Comparison of ENCODE assay signal across 18 cellular contexts in genomic region chr11:70707821-70708220, GRCh38.
DNase-seq lines count a peak whose midpoint lies in the region; ATAC-seq, FAIRE-seq and TF ChIP-seq lines count a peak whose summit lies in the region.
"Had no signal": no experiment of that assay in that cellular context is flagged by ENCODE, and none has a peak within 500 bp of the region (broad histone marks: within the 10 kb centered on the region; RNA-seq: fewer than 3 reads in every experiment).

No MANE protein-coding gene starts in this region.

- H3K79me2 ChIP-seq in HepG2 (ENCODE audit: insufficient read depth, low read length), result no peaks in the 10 kb centered on the region
- H3K79me2 ChIP-seq in hepatocyte, result no peaks in the 10 kb centered on the region

- H3K27ac Mint-ChIP-seq in progenitor cell of endocrine pancreas, result peak overlapping the region; percentile 16
- H3K27ac Mint-ChIP-seq: CD14-positive monocyte; CD4-positive, alpha-beta memory T cell had no signal

- no peaks in the 10 kb centered on the region for H3K27me3 Mint-ChIP-seq in progenitor cell of endocrine pancreas

- no peak; the same call in 2 of the 3 replicates for ATAC-seq in HepG2
- ATAC-seq in right lobe of liver, result no peak
- no peak for ATAC-seq in GM18511 (IDR thresholded peaks at IDR 0.05; ENCODE audit: unreplicated experiment)

- H4K20me1 ChIP-seq in HepG2 (ENCODE audit: insufficient read depth, low read length) (0 out of 2 replicates have a peak, but pooled peaks cover 5% of the 10 kb centered on the region), hepatocyte (ENCODE audit: insufficient read depth, poor library complexity, severe bottlenecking) (no peaks in the 10 kb centered on the region)

- no peak overlapping the region for H3K4me2 ChIP-seq in HepG2 (ENCODE audit: low read depth, low read length)
- no peak overlapping the region for H3K4me2 ChIP-seq in hepatocyte
- H3K4me2 ChIP-seq: BLaER1 had no signal

- H3K36me3 Mint-ChIP-seq in progenitor cell of endocrine pancreas (ENCODE audit: insufficient read depth), result peaks cover 3% of the 10 kb centered on the region
- H3K36me3 Mint-ChIP-seq: CD14-positive monocyte; CD4-positive, alpha-beta memory T cell had no signal

- FAIRE-seq in HepG2 (lab: Jason Lieb, UNC) (no peak), urothelium cell line (lab: Jason Lieb, UNC) (peak; percentile 20)
- FAIRE-seq: GM12892, GM18507, H1 had no signal

- H3K4me3 ChIP-seq in HepG2 (replicated peaks in 1 of 3; ENCODE audit: insufficient read depth in 1 of 3, low read depth in 2 of 3, low read length in 3 of 3) (no peak overlapping the region), right lobe of liver (no peak overlapping the region), hepatocyte (no peak overlapping the region)
- H3K4me3 ChIP-seq: BLaER1 had no signal

- POLR2A ChIA-PET in HepG2 (lab: Yijun Ruan, JAX), result no interaction called here

- H3K9me3 ChIP-seq in HepG2 (ENCODE audit: low read length) (no peaks in the 10 kb centered on the region), right lobe of liver (no peaks in the 10 kb centered on the region), hepatocyte (ENCODE audit: low read depth) (no peaks in the 10 kb centered on the region)
- H3K9me3 ChIP-seq: BLaER1 had no signal

- DNase-seq in HepG2 (ENCODE audit: low spot score) (no peak), right lobe of liver (no peak), progenitor cell of endocrine pancreas (ENCODE audit: low spot score, unreplicated experiment) (no peak), urothelium cell line (ENCODE audit: low spot score) (no peak), hepatocyte (ENCODE audit: low spot score) (no peak)
- no peak for DNase-seq in NK-92 treated with Interleukin-12 subunit alpha and Interleukin-12 subunit beta, amount 100 ng/mL, for 24 hours (lab: John Stamatoyannopoulos, UW)
- DNase-seq: 8988T; CD4-positive, alpha-beta memory T cell; DMS153; DMS79; GDM1; H9 had no signal

- in situ Hi-C loops in HepG2 (cut with HindIII; ENCODE audit: extremely low pct_ligation_motif_present, low pct_unique_long_range_greater_than_20kb), result no loop called here

- no peak overlapping the region for H2AFZ ChIP-seq in HepG2 (ENCODE audit: low read length)
- H2AFZ ChIP-seq in hepatocyte, result no peak overlapping the region

- no peak for TF ChIP-seq RAD21 in HepG2 (CRISPR knock-in tag; IDR thresholded peaks at IDR 0.05)

- H3K9me3 Mint-ChIP-seq in progenitor cell of endocrine pancreas (ENCODE audit: low read depth), result no peaks in the 10 kb centered on the region
- H3K9me3 Mint-ChIP-seq: CD4-positive, alpha-beta memory T cell had no signal

- H3K9ac ChIP-seq in HepG2 (ENCODE audit: insufficient read depth, low read depth, low read length), result no peak overlapping the region
- H3K9ac ChIP-seq: BLaER1 had no signal

- peaks cover 5% of the 10 kb centered on the region for H3K4me1 Mint-ChIP-seq in progenitor cell of endocrine pancreas (ENCODE audit: low read depth)
- H3K4me1 Mint-ChIP-seq: CD14-positive monocyte; CD4-positive, alpha-beta memory T cell had no signal

- H3K9me2 ChIP-seq in hepatocyte (replicated peaks; ENCODE audit: insufficient read depth), result no peaks in the 10 kb centered on the region

- no peak overlapping the region for H3K4me3 Mint-ChIP-seq in progenitor cell of endocrine pancreas (ENCODE audit: low read depth)
- H3K4me3 Mint-ChIP-seq: CD14-positive monocyte; CD4-positive, alpha-beta memory T cell; H9 had no signal

- CTCF ChIA-PET in HepG2 (lab: Yijun Ruan, JAX; ENCODE audit: low intra/inter-chr PET ratio, low total read pairs), result no interaction called here

- H3K4me1 ChIP-seq in HepG2 (ENCODE audit: insufficient read depth, low read length) (peaks cover 18% of the 10 kb centered on the region; the same call in 1 of the 2 replicates), right lobe of liver (no peaks in the 10 kb centered on the region), hepatocyte (ENCODE audit: insufficient read depth) (no peaks in the 10 kb centered on the region)

- TF ChIP-seq EP300 in HepG2 (IDR thresholded peaks at IDR 0.05; ENCODE audit: low read depth in 2 of 2, low read length in 2 of 2) (no peak), HepG2 (CRISPR knock-in tag; IDR thresholded peaks at IDR 0.05; ENCODE audit: borderline replicate concordance) (no peak)

- no peak overlapping the region for H3K27ac ChIP-seq in HepG2 (ENCODE audit: extremely low read length, insufficient read depth, low read length)
- no peak overlapping the region for H3K27ac ChIP-seq in right lobe of liver
- H3K27ac ChIP-seq in hepatocyte, result no peak overlapping the region
- H3K27ac ChIP-seq: BLaER1 had no signal

- no peak for TF ChIP-seq CTCF in HepG2 (CRISPR knock-in tag; IDR thresholded peaks at IDR 0.05)
- no peak for TF ChIP-seq CTCF in right lobe of liver (IDR thresholded peaks at IDR 0.05)
- no peak for TF ChIP-seq CTCF in progenitor cell of endocrine pancreas (IDR thresholded peaks at IDR 0.05; ENCODE audit: unreplicated experiment)
- no peak for TF ChIP-seq CTCF in hepatocyte (IDR thresholded peaks at IDR 0.05; ENCODE audit: poor library complexity)

- no peak for TF ChIP-seq POLR2A in HepG2 (IDR thresholded peaks at IDR 0.05; ENCODE audit: insufficient read depth in 1 of 2, low read depth in 2 of 2, low read length in 2 of 2)
- TF ChIP-seq POLR2A in right lobe of liver (IDR thresholded peaks at IDR 0.05), result no peak

- H3K36me3 ChIP-seq in HepG2 (replicated peaks in 1 of 2; ENCODE audit: control insufficient read depth in 1 of 2, insufficient read depth in 2 of 2, low read length in 2 of 2), result peaks cover 4 to 10% of the 10 kb centered on the region in 2 experiments; a peak in 3 of 5 replicates
- no peaks in the 10 kb centered on the region for H3K36me3 ChIP-seq in right lobe of liver
- no peaks in the 10 kb centered on the region for H3K36me3 ChIP-seq in hepatocyte (replicated peaks; ENCODE audit: insufficient read depth, low read depth)
- H3K36me3 ChIP-seq: BLaER1 had no signal

- intact Hi-C loops in HepG2 (cut with micrococcal nuclease; ENCODE audit: unreplicated experiment) (no loop called here), right lobe of liver (cut with DNase I) (no loop called here)

- H3K27me3 ChIP-seq in HepG2 (ENCODE audit: control insufficient read depth in 1 of 2, insufficient read depth in 2 of 2, low read length in 2 of 2), result no peaks in the 10 kb centered on the region
- no peaks in the 10 kb centered on the region for H3K27me3 ChIP-seq in right lobe of liver
- no peaks in the 10 kb centered on the region for H3K27me3 ChIP-seq in hepatocyte

- WGBS in HepG2 (ENCODE audit: low lambda C conversion rate), result 100% methylated on average over 1 of the region's 6 CpGs
- WGBS in right lobe of liver (ENCODE audit: insufficient coverage, low coverage, low lambda C conversion rate, missing lambda C conversion rate), result no CpG with 5 or more reads among the region's 6 CpGs
- 91% methylated on average over 6 of the region's 6 CpGs for WGBS in hepatocyte (ENCODE audit: low lambda C conversion rate, missing lambda C conversion rate)

- no TSS peak for BruUV-seq in HepG2 (replicated peaks; lab: Mats Ljungman, UMichigan)

TF ChIP-seq in HepG2, 621 proteins besides CTCF, POLR2A, EP300 and RAD21 (continues in another document):
- TF ChIP-seq ZNF777 (CRISPR knock-in tag; IDR thresholded peaks at IDR 0.05) (no peak), STAT6 (CRISPR knock-in tag; IDR thresholded peaks at IDR 0.05; ENCODE audit: borderline replicate concordance) (no peak), ZBED4 (CRISPR knock-in tag; IDR thresholded peaks at IDR 0.05; ENCODE audit: borderline replicate concordance) (no peak)
